Comparison of ENCODE assay signal across 27 cellular contexts in genomic region chr12:89928467-89928866, GRCh38.
DNase-seq lines count a peak whose midpoint lies in the region; ATAC-seq, FAIRE-seq and TF ChIP-seq lines count a peak whose summit lies in the region.
"Had no signal": no experiment of that assay in that cellular context is flagged by ENCODE, and none has a peak within 500 bp of the region (broad histone marks: within the 10 kb centered on the region; RNA-seq: fewer than 3 reads in every experiment).

No MANE protein-coding gene starts in this region.

- ATAC-seq in HG03378 (IDR thresholded peaks at IDR 0.05; ENCODE audit: unreplicated experiment) (peak; percentile 22), GM18861 (IDR thresholded peaks at IDR 0.05; ENCODE audit: unreplicated experiment) (no peak)
- ATAC-seq: activated CD8-positive, alpha-beta T cell treated with anti-CD3 and anti-CD28 coated beads for 36 hours; gastrocnemius medialis; GM23338; upper lobe of right lung had no signal

- FAIRE-seq in GM18507 (lab: Jason Lieb, UNC) (peak; percentile 61), astrocyte (lab: Jason Lieb, UNC) (peak; percentile 56)
- FAIRE-seq: D721Med, TTC549 had no signal

- no peak overlapping the region for H2AFZ ChIP-seq in astrocyte (ENCODE audit: low read depth, low read length)
- H2AFZ ChIP-seq: GM23338, neural progenitor cell, parathyroid adenoma had no signal

- no peaks in the 10 kb centered on the region for H3K36me3 Mint-ChIP-seq in astrocyte (ENCODE audit: low read depth, unreplicated experiment)
- H3K36me3 Mint-ChIP-seq: neural progenitor cell had no signal

- no peaks in the 10 kb centered on the region for H3K36me3 ChIP-seq in GM06990 (ENCODE audit: control insufficient read depth, insufficient read depth, low read length)
- H3K36me3 ChIP-seq in astrocyte (ENCODE audit: insufficient read depth, low read length) = no peaks in the 10 kb centered on the region
- H3K36me3 ChIP-seq: gastrocnemius medialis, neural progenitor cell, right atrium auricular region, suprapubic skin, upper lobe of right lung had no signal

- H3K4me1 ChIP-seq in astrocyte (ENCODE audit: insufficient read depth, low read length) = no peaks in the 10 kb centered on the region
- H3K4me1 ChIP-seq: gastrocnemius medialis, parathyroid adenoma, right atrium auricular region, suprapubic skin, upper lobe of right lung had no signal

- H3K9me3 ChIP-seq in astrocyte (ENCODE audit: insufficient read depth, low read depth, low read length) = no peaks in the 10 kb centered on the region
- H3K9me3 ChIP-seq: gastrocnemius medialis, right atrium auricular region, suprapubic skin, upper lobe of right lung had no signal

- no peaks in the 10 kb centered on the region for H3K79me2 ChIP-seq in astrocyte (ENCODE audit: insufficient read depth, low read length)
- H3K79me2 ChIP-seq: parathyroid adenoma had no signal

- no peaks in the 10 kb centered on the region for H3K9me3 Mint-ChIP-seq in astrocyte (ENCODE audit: unreplicated experiment)
- H3K9me3 Mint-ChIP-seq: activated CD8-positive, alpha-beta T cell treated with anti-CD3 and anti-CD28 coated beads for 36 hours; central memory CD8-positive, alpha-beta T cell; GM23338; neural progenitor cell had no signal

- no peaks in the 10 kb centered on the region for H3K27me3 Mint-ChIP-seq in astrocyte (ENCODE audit: low read depth, unreplicated experiment)
- H3K27me3 Mint-ChIP-seq: activated CD8-positive, alpha-beta T cell treated with anti-CD3 and anti-CD28 coated beads for 36 hours; activated naive CD8-positive, alpha-beta T cell; central memory CD8-positive, alpha-beta T cell had no signal

- no peak overlapping the region for H3K27ac ChIP-seq in astrocyte (ENCODE audit: low read depth, low read length)
- H3K27ac ChIP-seq: gastrocnemius medialis, neural progenitor cell, parathyroid adenoma, right atrium auricular region, suprapubic skin, upper lobe of right lung had no signal

- no peaks in the 10 kb centered on the region for H4K20me1 ChIP-seq in astrocyte (ENCODE audit: insufficient read depth, low read length)

- H3K4me3 Mint-ChIP-seq in astrocyte (ENCODE audit: unreplicated experiment) = no peak overlapping the region
- H3K4me3 Mint-ChIP-seq: activated CD8-positive, alpha-beta T cell treated with anti-CD3 and anti-CD28 coated beads for 36 hours; activated naive CD8-positive, alpha-beta T cell; central memory CD8-positive, alpha-beta T cell; GM23338; neural progenitor cell had no signal

- H3K27me3 ChIP-seq in GM06990 (replicated peaks; ENCODE audit: control insufficient read depth, insufficient read depth, low read length) = no peaks in the 10 kb centered on the region
- no peaks in the 10 kb centered on the region for H3K27me3 ChIP-seq in astrocyte (ENCODE audit: insufficient read depth, low read length)
- H3K27me3 ChIP-seq: gastrocnemius medialis, neural progenitor cell, right atrium auricular region, suprapubic skin, upper lobe of right lung had no signal

- no peak for DNase-seq in GM06990 (ENCODE audit: extremely low read depth, insufficient read length)
- no peak for DNase-seq in GM18507 (ENCODE audit: extremely low spot score, insufficient read length, low read depth)
- DNase-seq in astrocyte (ENCODE audit: low read depth) = no peak
- no peak for DNase-seq in RKO (ENCODE audit: low spot score)
- no peak for DNase-seq in AG08395 (ENCODE audit: low spot score)
- DNase-seq in stimulated activated CD4-positive, alpha-beta T cell treated with anti-CD3 and anti-CD28 coated beads, Interleukin-2, amount 100 ng/mL, for 24 hours = no peak
- DNase-seq: activated CD4-positive, CD25-positive, alpha-beta regulatory T cell treated with anti-CD3 and anti-CD28 coated beads, Interleukin-2, amount 50 U/mL, for 72 hours; activated CD8-positive, alpha-beta T cell treated with anti-CD3 and anti-CD28 coated beads for 36 hours; activated effector memory CD4-positive, alpha-beta T cell treated with Interleukin-2 at 50 U/mL for 16 hours; gastrocnemius medialis; NCI-H2081 treated with DMSO at 0.1 percent for 48 hours; NCI-H226; NCI-H69; RPMI8226; stimulated activated CD4-positive, alpha-beta T cell treated with anti-CD3 and anti-CD28 coated beads, Interleukin-4, amount 100 ng/mL, for 1 hour; upper lobe of right lung had no signal

- H3K27ac Mint-ChIP-seq in astrocyte (ENCODE audit: unreplicated experiment) = no peak overlapping the region
- H3K27ac Mint-ChIP-seq: activated CD8-positive, alpha-beta T cell treated with anti-CD3 and anti-CD28 coated beads for 36 hours; activated naive CD8-positive, alpha-beta T cell; GM23338; neural progenitor cell had no signal

- TF ChIP-seq CTCF in GM06990 (IDR thresholded peaks at IDR 0.05; ENCODE audit: insufficient read depth, low read length, poor library complexity, severe bottlenecking) (no peak), astrocyte (IDR thresholded peaks at IDR 0.05; ENCODE audit: insufficient read depth, low read depth, low read length) (no peak)

- peak overlapping the region; percentile 49 for H3K4me3 ChIP-seq in GM06990 (replicated peaks; ENCODE audit: low read depth, low read length)
- H3K4me3 ChIP-seq in astrocyte (ENCODE audit: insufficient read depth, low read depth, low read length) = no peak overlapping the region
- H3K4me3 ChIP-seq: gastrocnemius medialis, GM23338, neural progenitor cell, right atrium auricular region, suprapubic skin, upper lobe of right lung had no signal

- H3K4me1 Mint-ChIP-seq in astrocyte (ENCODE audit: low read depth, unreplicated experiment) = peaks cover 3% of the 10 kb centered on the region

- no peak overlapping the region for H3K4me2 ChIP-seq in astrocyte (ENCODE audit: low read length)
- H3K4me2 ChIP-seq: GM23338, neural progenitor cell had no signal

- H3K9ac ChIP-seq in astrocyte (ENCODE audit: low read length) = no peak overlapping the region
- H3K9ac ChIP-seq: neural progenitor cell, parathyroid adenoma had no signal
